Comparison of ENCODE assay signal across 1 cellular context in genomic region chr5:147464211-147464610, GRCh38.
TF ChIP-seq lines count a peak whose summit lies in the region.

No MANE protein-coding gene starts in this region.

TF ChIP-seq in GM12878, 131 proteins besides CTCF, POLR2A, EP300 and RAD21:
- TF ChIP-seq RCOR1 (conservative IDR thresholded peaks at IDR 0.05; ENCODE audit: low read depth, low read length) (no peak), SMC3 (IDR thresholded peaks at IDR 0.05; ENCODE audit: borderline replicate concordance, low read length) (peak; percentile 58; the same call in 1 of the 2 replicates)
TF ChIP-seq in GM12878: peak in this region for 1.
